ENCODE assay signal across 24 cellular contexts in the genomic region with DNA sequence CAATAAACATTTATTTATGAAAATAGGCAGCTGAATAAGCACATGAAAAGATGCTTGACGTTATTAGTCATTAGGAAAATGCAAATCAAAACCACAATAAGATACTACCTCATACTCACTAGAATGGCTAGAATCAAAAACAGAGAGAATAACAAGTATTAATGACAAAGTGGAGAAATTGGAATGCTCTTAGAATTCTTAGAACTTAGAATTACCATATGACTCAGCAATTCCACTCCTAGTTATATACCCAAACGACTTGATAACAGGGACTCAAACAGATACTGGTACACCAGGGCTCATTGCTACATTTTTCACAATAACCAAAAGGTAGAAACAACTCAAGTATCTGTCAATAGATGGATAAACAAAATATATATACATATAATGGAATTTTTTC. TPM values are rescaled to one million over a fixed set of nuclear protein-coding genes. Genes with fewer than 3 reads are reported as not detected.
DNase-seq lines count a peak whose midpoint lies in the region; ATAC-seq and TF ChIP-seq lines count a peak whose summit lies in the region.
"Had no signal": no experiment of that assay in that cellular context is flagged by ENCODE, and none has a peak within 500 bp of the region (broad histone marks: within the 10 kb centered on the region; RNA-seq: fewer than 3 reads in every experiment).

No MANE protein-coding gene starts in this region.

- H3K36me3 Mint-ChIP-seq in stimulated activated effector memory CD8-positive, alpha-beta T cell treated with anti-CD3 and anti-CD28 coated beads, Interleukin-12 subunit alpha, Interleukin-12 subunit beta, amount 100 ng/mL, for 72 hours = peaks cover 5% of the 10 kb centered on the region
- H3K36me3 Mint-ChIP-seq: CD4-positive, CD25-positive, alpha-beta regulatory T cell had no signal

- in situ Hi-C loops in mammary epithelial cell (cut with MboI; ENCODE audit: low sequenced_read_pairs in 2 of 2) = no loop called here

- no peaks in the 10 kb centered on the region for H3K9me3 ChIP-seq in mammary epithelial cell (replicated peaks; ENCODE audit: insufficient read depth, low read length)
- no peaks in the 10 kb centered on the region for H3K9me3 ChIP-seq in OCI-LY7 (ENCODE audit: low read length)
- H3K9me3 ChIP-seq: body of pancreas, ovary, SJSA1 had no signal

- no peak for DNase-seq in activated CD4-positive, CD25-positive, alpha-beta regulatory T cell treated with anti-CD3 and anti-CD28 coated beads, Interleukin-2, amount 50 U/mL, for 72 hours
- DNase-seq in OCI-M1 (lab: John Stamatoyannopoulos, UW) (peak; percentile 0), epithelial cell of esophagus (ENCODE audit: low read depth) (peak; percentile 2), OCI-M2 (lab: John Stamatoyannopoulos, UW; ENCODE audit: unreplicated experiment) (no peak), mammary epithelial cell (no peak), OCI-LY7 (ENCODE audit: low spot score) (no peak)
- DNase-seq in stimulated activated effector memory CD8-positive, alpha-beta T cell treated with anti-CD3 and anti-CD28 coated beads, Interleukin-12 subunit alpha, Interleukin-12 subunit beta, amount 100 ng/mL, for 72 hours (ENCODE audit: low spot score in 2 of 2) = no peak
- DNase-seq: activated CD4-positive, alpha-beta T cell treated with anti-CD3 and anti-CD28 coated beads, Interleukin-2, amount 50 U/mL, for 48 hours; activated naive CD4-positive, alpha-beta T cell treated with Interleukin-2 at 50 U/mL for 16 hours; body of pancreas; Calu3; CD4-positive, CD25-positive, alpha-beta regulatory T cell; cerebellar nuclear complex; dorsolateral prefrontal cortex; mesendoderm; ovary; RPMI8226; stimulated activated naive CD8-positive, alpha-beta T cell treated with anti-CD3 and anti-CD28 coated beads, Interleukin-15, Interleukin-2, amounts not matched to agents 100 U/mL and 50 U/mL, for 24 hours; T1000 had no signal

- intact Hi-C loops in mammary epithelial cell (cut with micrococcal nuclease) (no loop called here), OCI-LY7 (cut with micrococcal nuclease; ENCODE audit: unreplicated experiment) (no loop called here)

- 69% methylated on average over 2 of the region's 2 CpGs for WGBS in mammary epithelial cell (ENCODE audit: low coverage, missing lambda C conversion rate)

- CTCF ChIA-PET in mammary epithelial cell (lab: Charles Lee; ENCODE audit: low non-redundant PET) (no interaction called here), OCI-LY7 (lab: Charles Lee; ENCODE audit: unreplicated experiment) (no interaction called here)

- H3K9me2 ChIP-seq in OCI-LY7 (ENCODE audit: insufficient read depth, low read length) = no peaks in the 10 kb centered on the region

- H3K79me2 ChIP-seq in mammary epithelial cell (ENCODE audit: insufficient read depth, low read length) (no peaks in the 10 kb centered on the region), OCI-LY7 (ENCODE audit: insufficient read depth, low read depth, low read length) (no peaks in the 10 kb centered on the region)

- peak; percentile 66 to 79 for ATAC-seq in activated CD4-positive, CD25-positive, alpha-beta regulatory T cell treated with anti-CD3 and anti-CD28 coated beads, Interleukin-2, amount 50 U/mL, for 24 hours
- peak; percentile 72 for ATAC-seq in stimulated activated effector memory CD8-positive, alpha-beta T cell treated with anti-CD3 and anti-CD28 coated beads, Interleukin-12 subunit alpha, Interleukin-12 subunit beta, amount 100 ng/mL, for 72 hours
- ATAC-seq: body of pancreas; left lobe of liver; stimulated activated naive CD8-positive, alpha-beta T cell treated with anti-CD3 and anti-CD28 coated beads, Interleukin-15, Interleukin-2, amounts not matched to agents 100 U/mL and 50 U/mL, for 24 hours had no signal

- H3K4me1 ChIP-seq in mammary epithelial cell (ENCODE audit: insufficient read depth, low read length) = peaks cover 8% of the 10 kb centered on the region
- H3K4me1 ChIP-seq in OCI-LY7 (ENCODE audit: insufficient read depth, low read length, poor library complexity, severe bottlenecking) = peaks cover 5% of the 10 kb centered on the region

- no peak overlapping the region for H3K9ac ChIP-seq in mammary epithelial cell (ENCODE audit: insufficient read depth, low read length)
- H3K9ac ChIP-seq: KMS-11 had no signal

- POLR2A ChIA-PET in OCI-LY7 (lab: Charles Lee) = no interaction called here

- no peaks in the 10 kb centered on the region for H3K9me3 Mint-ChIP-seq in stimulated activated effector memory CD8-positive, alpha-beta T cell treated with anti-CD3 and anti-CD28 coated beads, Interleukin-12 subunit alpha, Interleukin-12 subunit beta, amount 100 ng/mL, for 72 hours

- H3K4me2 ChIP-seq in mammary epithelial cell (ENCODE audit: insufficient read depth, low read depth, low read length) (no peak overlapping the region), OCI-LY7 (ENCODE audit: low read length) (no peak overlapping the region)
- H3K4me2 ChIP-seq: KMS-11 had no signal

- no TSS peak for BruUV-seq in mammary epithelial cell (replicated peaks; lab: Mats Ljungman, UMichigan)
- no TSS peak for BruUV-seq in OCI-LY7 (replicated peaks; lab: Mats Ljungman, UMichigan)

- H2AFZ ChIP-seq in mammary epithelial cell (ENCODE audit: low read depth, low read length) = no peak overlapping the region
- H2AFZ ChIP-seq in OCI-LY7 (ENCODE audit: low read length) = no peak overlapping the region

- no peak overlapping the region for H3K4me3 ChIP-seq in epithelial cell of esophagus (ENCODE audit: low read length)
- no peak overlapping the region for H3K4me3 ChIP-seq in mammary epithelial cell (replicated peaks in 1 of 3; ENCODE audit: insufficient read depth in 1 of 3, low read depth in 2 of 3, low read length in 3 of 3)
- no peak overlapping the region for H3K4me3 ChIP-seq in OCI-LY7 (ENCODE audit: low read depth, low read length, poor library complexity, severe bottlenecking)
- H3K4me3 ChIP-seq: body of pancreas, dorsolateral prefrontal cortex, ovary, SJSA1, skin epidermis had no signal

- H4K20me1 ChIP-seq in mammary epithelial cell (ENCODE audit: insufficient read depth, low read length) (no peaks in the 10 kb centered on the region), OCI-LY7 (ENCODE audit: insufficient read depth, low read length) (no peaks in the 10 kb centered on the region)

- no peak overlapping the region for H3K4me3 Mint-ChIP-seq in stimulated activated effector memory CD8-positive, alpha-beta T cell treated with anti-CD3 and anti-CD28 coated beads, Interleukin-12 subunit alpha, Interleukin-12 subunit beta, amount 100 ng/mL, for 72 hours
- H3K4me3 Mint-ChIP-seq: CD4-positive, CD25-positive, alpha-beta regulatory T cell had no signal

- no peak for TF ChIP-seq CTCF in epithelial cell of esophagus (IDR thresholded peaks at IDR 0.05; ENCODE audit: insufficient read depth, low read depth, low read length, missing control alignments)
- TF ChIP-seq CTCF in mammary epithelial cell (conservative IDR thresholded peaks at IDR 0.05 in 1 of 2, IDR thresholded peaks at IDR 0.05 in 1 of 2; ENCODE audit: extremely low read depth in 1 of 2, insufficient read depth in 1 of 2, low read depth in 1 of 2, low read length in 2 of 2) = no peak
- TF ChIP-seq CTCF in OCI-LY7 (conservative IDR thresholded peaks at IDR 0.05; ENCODE audit: low read length) = no peak

- dilution Hi-C loops in mammary epithelial cell (cut with HindIII; ENCODE audit: low sequenced_read_pairs) = no loop called here

- peaks cover 30% of the 10 kb centered on the region for H3K27me3 ChIP-seq in mammary epithelial cell (ENCODE audit: insufficient read depth, low read length)
- H3K27me3 ChIP-seq: ovary had no signal

- no peak overlapping the region for H3K27ac ChIP-seq in mammary epithelial cell (ENCODE audit: insufficient read depth, low read depth, low read length)
- H3K27ac ChIP-seq in OCI-LY7 (ENCODE audit: low read depth, low read length, poor library complexity, severe bottlenecking) = no peak overlapping the region
- H3K27ac ChIP-seq: body of pancreas, dorsolateral prefrontal cortex, KMS-11, ovary, SJSA1, skin epidermis had no signal

- H3K4me1 Mint-ChIP-seq in stimulated activated effector memory CD8-positive, alpha-beta T cell treated with anti-CD3 and anti-CD28 coated beads, Interleukin-12 subunit alpha, Interleukin-12 subunit beta, amount 100 ng/mL, for 72 hours = peaks cover 15% of the 10 kb centered on the region

- H3K36me3 ChIP-seq in mammary epithelial cell (ENCODE audit: insufficient read depth, low read length) = no peaks in the 10 kb centered on the region
- H3K36me3 ChIP-seq in OCI-LY7 (ENCODE audit: insufficient read depth, low read length) = no peaks in the 10 kb centered on the region
- H3K36me3 ChIP-seq: ovary, SJSA1 had no signal

- no peak overlapping the region for H3K27ac Mint-ChIP-seq in stimulated activated effector memory CD8-positive, alpha-beta T cell treated with anti-CD3 and anti-CD28 coated beads, Interleukin-12 subunit alpha, Interleukin-12 subunit beta, amount 100 ng/mL, for 72 hours
- H3K27ac Mint-ChIP-seq: CD4-positive, CD25-positive, alpha-beta regulatory T cell had no signal

RNA-seq across cellular contexts. Expression of a gene that starts 15.1 kb away (rescaled TPM):
- 1 to 10 TPM; 2.8 to 6.1 TPM for total RNA-seq in mammary epithelial cell
- polyA plus RNA-seq in mammary epithelial cell = 3.5 TPM
- polyA minus RNA-seq in mammary epithelial cell = 10.0 TPM
- not detected in 2 replicates for total RNA-seq in OCI-LY7 (2014; rRNA removed; shearing (Covaris generic))
- total RNA-seq in OCI-LY7 (2022) = not detected in 2 replicates
- total RNA-seq: CD4-positive, CD25-positive, alpha-beta regulatory T cell had no signal
- polyA plus RNA-seq: CD4-positive, CD25-positive, alpha-beta regulatory T cell had no signal

Comparison
In these comparisons a context has a peak if more than half of its experiments do, and no peak if none do; other contexts are left out.
1. DNase-seq: peak in OCI-M1 (single experiment) and epithelial cell of esophagus (single experiment); none in activated CD4-positive, CD25-positive, alpha-beta regulatory T cell treated with anti-CD3 and anti-CD28 coated beads, Interleukin-2, amount 50 U/mL, for 72 hours (single experiment), stimulated activated effector memory CD8-positive, alpha-beta T cell treated with anti-CD3 and anti-CD28 coated beads, Interleukin-12 subunit alpha, Interleukin-12 subunit beta, amount 100 ng/mL, for 72 hours (0 of 2), OCI-M2 (single experiment), mammary epithelial cell (single experiment) and OCI-LY7 (single experiment).